Comparison of ENCODE assay signal across 8 cellular contexts in the genomic region with DNA sequence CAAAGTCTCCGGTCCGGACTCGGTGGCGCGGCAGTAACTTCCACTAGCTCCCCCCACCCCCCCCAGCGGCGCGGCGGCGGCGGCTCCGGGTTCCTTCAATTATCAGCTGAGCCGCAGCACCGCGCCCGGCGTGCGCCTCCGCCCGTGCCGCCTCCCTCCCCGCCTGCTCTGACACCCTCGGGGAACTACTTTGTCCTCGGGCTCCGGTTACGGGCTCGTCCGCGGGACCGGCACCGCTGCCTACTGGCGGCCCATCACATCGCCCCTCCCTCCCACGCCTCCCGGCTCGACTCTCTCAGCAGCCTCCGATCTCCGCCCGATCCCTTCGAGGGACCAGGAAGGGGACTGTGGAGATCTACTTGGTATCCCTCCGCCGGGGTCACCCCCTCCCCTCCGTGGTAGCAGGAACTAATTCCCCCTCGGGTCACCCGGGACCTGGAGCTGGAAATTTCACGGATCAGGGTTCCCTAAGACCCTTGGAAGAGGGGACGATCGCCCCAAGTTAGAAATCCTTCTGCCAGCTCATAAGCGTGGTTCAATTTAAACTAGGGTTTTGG. TPM values are rescaled to one million over a fixed set of nuclear protein-coding genes. Genes with fewer than 3 reads are reported as not detected.
A peak's percentile ranks its signal among the peaks of the same experiment; 100 is the strongest.
DNase-seq lines count a peak whose midpoint lies in the region; ATAC-seq and TF ChIP-seq lines count a peak whose summit lies in the region.

A gene (minus strand): TSS at position 118 of the 557 bp plus-strand sequence. CDS start 41,930 bp downstream, outside the sequence.

- peak within 1 kb of the TSS; percentile 27 for H2AK5ac ChIP-seq in trophoblast cell (ENCODE audit: low read length)

- intact Hi-C loops in transverse colon (cut with DNase I; ENCODE audit: low total_unique reads) = no loop called here

- no peaks in the 10 kb centered on the region for H3K27me3 ChIP-seq in cardiac muscle cell
- H3K27me3 ChIP-seq in trophoblast cell (ENCODE audit: insufficient read depth, low read length) = no peaks in the 10 kb centered on the region
- H3K27me3 ChIP-seq in transverse colon = no peaks in the 10 kb centered on the region

- H3K36me3 Mint-ChIP-seq in activated naive CD8-positive, alpha-beta T cell treated with anti-CD3 and anti-CD28 coated beads, Interleukin-2, amount 50 U/mL, for 24 hours (ENCODE audit: low read depth) = peaks cover 23% of the 10 kb centered on the region

- peak within 1 kb of the TSS; percentile 96 for H4K8ac ChIP-seq in trophoblast cell (ENCODE audit: low read depth, low read length)

- H3K27ac ChIP-seq in cardiac muscle cell (peak within 1 kb of the TSS; percentile 99), trophoblast cell (ENCODE audit: low read depth, low read length) (peak within 1 kb of the TSS; percentile 97), transverse colon (peak within 1 kb of the TSS; percentile 98 to 100 (median 100))

- H2BK120ac ChIP-seq in trophoblast cell (ENCODE audit: insufficient read depth, low read length, poor library complexity) = peak within 1 kb of the TSS; percentile 98

- peak within 1 kb of the TSS; percentile 97 for H2AFZ ChIP-seq in trophoblast cell (ENCODE audit: insufficient read depth, low read length, poor library complexity)

- DNase-seq in NCI-H1105 treated with DMSO at 0.1 percent for 48 hours (lab: John Stamatoyannopoulos, UW) = peak; percentile 88
- peak; percentile 82 to 93 for DNase-seq in SW 1271 (lab: John Stamatoyannopoulos, UW)
- peak; percentile 87 for DNase-seq in activated naive CD8-positive, alpha-beta T cell treated with anti-CD3 and anti-CD28 coated beads, Interleukin-2, amount 50 U/mL, for 24 hours
- peak; percentile 96 to 99 for DNase-seq in cardiac muscle cell (ENCODE audit: low read depth in 1 of 2, low spot score in 1 of 2)
- peak; percentile 93 to 95 for DNase-seq in trophoblast cell
- peak; percentile 93 for DNase-seq in transverse colon

- no peaks in the 10 kb centered on the region for H3K27me3 Mint-ChIP-seq in activated naive CD8-positive, alpha-beta T cell treated with anti-CD3 and anti-CD28 coated beads, Interleukin-2, amount 50 U/mL, for 24 hours

- peak within 1 kb of the TSS; percentile 97 for H3K4me2 ChIP-seq in trophoblast cell (ENCODE audit: low read length)

- H3K27ac Mint-ChIP-seq in activated naive CD8-positive, alpha-beta T cell treated with anti-CD3 and anti-CD28 coated beads, Interleukin-2, amount 50 U/mL, for 24 hours = peak within 1 kb of the TSS; percentile 99

- peak within 1 kb of the TSS; percentile 50 for H2BK12ac ChIP-seq in trophoblast cell (ENCODE audit: low read length)

- in situ Hi-C loops in transverse colon (cut with MboI; ENCODE audit: low pct_ligation_motif_present in 1 of 4, low pct_unique_long_range_greater_than_20kb in 1 of 4, low sequenced_read_pairs in 3 of 4) = no loop called here

- H3K9me3 Mint-ChIP-seq in activated naive CD8-positive, alpha-beta T cell treated with anti-CD3 and anti-CD28 coated beads, Interleukin-2, amount 50 U/mL, for 24 hours = peaks cover 4% of the 10 kb centered on the region

- peak; percentile 77 for ATAC-seq in HG02642 (IDR thresholded peaks at IDR 0.05; ENCODE audit: poor library complexity, unreplicated experiment)
- peak; percentile 83 for ATAC-seq in activated naive CD8-positive, alpha-beta T cell treated with anti-CD3 and anti-CD28 coated beads, Interleukin-2, amount 50 U/mL, for 24 hours

- TF ChIP-seq POLR2A in GM10847 (IDR thresholded peaks at IDR 0.05; ENCODE audit: extremely low read depth, insufficient read length) (peak; percentile 48), transverse colon (IDR thresholded peaks at IDR 0.05) (peak; percentile 53)

- peak within 1 kb of the TSS; percentile 94 for H3K18ac ChIP-seq in trophoblast cell (ENCODE audit: low read length)

- no peak within 1 kb of the TSS for H3K23ac ChIP-seq in trophoblast cell (ENCODE audit: low read length)

- TF ChIP-seq CTCF in cardiac muscle cell (IDR thresholded peaks at IDR 0.05; ENCODE audit: low read depth, low read length) = no peak
- no peak for TF ChIP-seq CTCF in transverse colon (IDR thresholded peaks at IDR 0.05)

- peak within 1 kb of the TSS; percentile 98 for H3K14ac ChIP-seq in trophoblast cell (ENCODE audit: low read length)

- no CpG with 5 or more reads among the region's 49 CpGs for WGBS in trophoblast cell (ENCODE audit: extremely low coverage, insufficient coverage, insufficient read length)
- WGBS in transverse colon (ENCODE audit: low coverage in 1 of 2), 2 donors = 0% methylated on average over 1 to 3 of the region's 49 CpGs

- H3K4me1 Mint-ChIP-seq in activated naive CD8-positive, alpha-beta T cell treated with anti-CD3 and anti-CD28 coated beads, Interleukin-2, amount 50 U/mL, for 24 hours = peaks cover 47% of the 10 kb centered on the region

- H3K36me3 ChIP-seq in cardiac muscle cell (no peaks in the 10 kb centered on the region), trophoblast cell (ENCODE audit: control insufficient read depth in 1 of 2, insufficient read depth in 2 of 2, low read length in 2 of 2) (peaks cover 0 to 6% of the 10 kb centered on the region in 2 experiments), transverse colon (no peaks in the 10 kb centered on the region)

- H3K9me3 ChIP-seq in cardiac muscle cell (ENCODE audit: low read depth) (no peaks in the 10 kb centered on the region), trophoblast cell (ENCODE audit: insufficient read depth, low read depth, low read length) (no peaks in the 10 kb centered on the region), transverse colon (no peaks in the 10 kb centered on the region)

- peak within 1 kb of the TSS; percentile 98 for H3K4me3 Mint-ChIP-seq in activated naive CD8-positive, alpha-beta T cell treated with anti-CD3 and anti-CD28 coated beads, Interleukin-2, amount 50 U/mL, for 24 hours

- H3K4me3 ChIP-seq in cardiac muscle cell (peak within 1 kb of the TSS; percentile 83), trophoblast cell (ENCODE audit: low read depth, low read length) (peak within 1 kb of the TSS; percentile 94), transverse colon (peak within 1 kb of the TSS; percentile 63 to 99 (median 83))

- peak within 1 kb of the TSS; percentile 93 for H4K12ac ChIP-seq in trophoblast cell (ENCODE audit: low read depth, low read length)

- H2BK5ac ChIP-seq in trophoblast cell (ENCODE audit: low read depth, low read length, poor library complexity) = peak within 1 kb of the TSS; percentile 100

- H3K9ac ChIP-seq in trophoblast cell (ENCODE audit: low read length) = peak within 1 kb of the TSS; percentile 97

- peaks cover 17% of the 10 kb centered on the region for H3K79me1 ChIP-seq in trophoblast cell (ENCODE audit: low read length)

- peak within 1 kb of the TSS; percentile 99 for H4K91ac ChIP-seq in trophoblast cell (ENCODE audit: low read depth, low read length)

- H3K4me1 ChIP-seq in cardiac muscle cell (ENCODE audit: low read depth) (peaks cover 11% of the 10 kb centered on the region), trophoblast cell (ENCODE audit: control insufficient read depth in 1 of 2, insufficient read depth in 2 of 2, low read length in 2 of 2) (peaks cover 0 to 5% of the 10 kb centered on the region in 2 experiments), transverse colon (peaks cover 7 to 35% (median 22%) of the 10 kb centered on the region in 4 donors)

- no peak for TF ChIP-seq EP300 in transverse colon (IDR thresholded peaks at IDR 0.05; ENCODE audit: low read depth)

- peak within 1 kb of the TSS; percentile 93 for H3K4ac ChIP-seq in trophoblast cell (ENCODE audit: low read depth, low read length)

- peaks cover 26% of the 10 kb centered on the region for H3K79me2 ChIP-seq in trophoblast cell (ENCODE audit: control insufficient read depth, insufficient read depth, low read length, poor library complexity)

RNA-seq across cellular contexts. Expression of the gene that starts here (rescaled TPM):
- 92.6 and 190 TPM in 2 replicates for total RNA-seq in cardiac muscle cell
- 57.5 and 81.8 TPM in 2 replicates for polyA plus RNA-seq in cardiac muscle cell
- 119 and 122 TPM in 2 replicates for polyA plus RNA-seq in trophoblast cell (2013)
- 100 to 1,000 TPM; 143 to 238 (median 158) TPM for total RNA-seq in transverse colon

Comparison
In these comparisons a context has a peak if more than half of its experiments do, and no peak if none do; other contexts are left out.
1. Peak in every context shown above with its lines: DNase-seq, ATAC-seq, H3K4me3 ChIP-seq and H3K27ac ChIP-seq.